In genomic region chr7:24622646-24623182, GRCh38 we compare ENCODE assay signal across 18 cellular contexts. TPM values are rescaled to one million over a fixed set of nuclear protein-coding genes. Genes with fewer than 3 reads are reported as not detected.
DNase-seq lines count a peak whose midpoint lies in the region; ATAC-seq, FAIRE-seq and TF ChIP-seq lines count a peak whose summit lies in the region.
"Had no signal": no experiment of that assay in that cellular context is flagged by ENCODE, and none has a peak within 500 bp of the region (broad histone marks: within the 10 kb centered on the region; RNA-seq: fewer than 3 reads in every experiment).

No MANE protein-coding gene starts in this region.

- H3K27me3 Mint-ChIP-seq in astrocyte (ENCODE audit: low read depth, unreplicated experiment) = no peaks in the 10 kb centered on the region

- no peak overlapping the region for H3K27ac ChIP-seq in astrocyte (ENCODE audit: low read depth, low read length)
- no peak overlapping the region for H3K27ac ChIP-seq in RWPE1
- H3K27ac ChIP-seq: PC-9 had no signal

- no peak for TF ChIP-seq CTCF in astrocyte (IDR thresholded peaks at IDR 0.05; ENCODE audit: insufficient read depth, low read depth, low read length)
- no peak for TF ChIP-seq CTCF in RWPE1 (conservative IDR thresholded peaks at IDR 0.05; ENCODE audit: low read depth)

- no peak overlapping the region for H3K4me3 Mint-ChIP-seq in astrocyte (ENCODE audit: unreplicated experiment)

- POLR2A ChIA-PET in RWPE1 (lab: Yijun Ruan, JAX; ENCODE audit: low non-redundant PET) = no interaction called here

- peaks cover 22% of the 10 kb centered on the region for H3K79me2 ChIP-seq in astrocyte (ENCODE audit: insufficient read depth, low read length)

- H3K36me3 Mint-ChIP-seq in astrocyte (ENCODE audit: low read depth, unreplicated experiment) = peaks cover 4% of the 10 kb centered on the region

- H3K27me3 ChIP-seq in astrocyte (ENCODE audit: insufficient read depth, low read length) = no peaks in the 10 kb centered on the region
- H3K27me3 ChIP-seq: MG63 had no signal

- H3K4me2 ChIP-seq in astrocyte (ENCODE audit: low read length) = no peak overlapping the region
- H3K4me2 ChIP-seq: PC-9 had no signal

- CTCF ChIA-PET in RWPE1 (lab: Yijun Ruan, JAX) = interaction anchor here (0.6 kb wide), 1 partner anchor 45 kb away, joined by 4 read pairs; no protein-coding TSS in a partner anchor

- no peak overlapping the region for H2AFZ ChIP-seq in astrocyte (ENCODE audit: low read depth, low read length)
- H2AFZ ChIP-seq: PC-9 had no signal

- peaks cover 4% of the 10 kb centered on the region for H3K9me3 Mint-ChIP-seq in astrocyte (ENCODE audit: unreplicated experiment)

- H3K4me3 ChIP-seq in astrocyte (ENCODE audit: insufficient read depth, low read depth, low read length) = no peak overlapping the region
- H3K4me3 ChIP-seq: MG63, PC-9 had no signal

- H3K4me1 ChIP-seq in astrocyte (ENCODE audit: insufficient read depth, low read length) = no peaks in the 10 kb centered on the region

- no peak overlapping the region for H3K27ac Mint-ChIP-seq in astrocyte (ENCODE audit: unreplicated experiment)

- no peak overlapping the region for H3K9ac ChIP-seq in astrocyte (ENCODE audit: low read length)

- no peaks in the 10 kb centered on the region for H3K36me3 ChIP-seq in astrocyte (ENCODE audit: insufficient read depth, low read length)

- DNase-seq in GM19239 (ENCODE audit: insufficient read length, low spot score) (no peak), astrocyte (ENCODE audit: low read depth) (peak; percentile 7), foreskin melanocyte (peak; percentile 18), RWPE1 (ENCODE audit: low spot score) (no peak)
- no peak for DNase-seq in activated effector memory CD4-positive, alpha-beta T cell treated with anti-CD3 and anti-CD28 coated beads, Interleukin-2, amount 50 U/mL, for 16 hours
- DNase-seq: Calu3, DMS79 treated with DMSO at 0.1 percent for 48 hours, H7, MG63, NCI-H1417, NCI-H1694, NCI-H2029 treated with DMSO at 0.1 percent for 48 hours, NCI-H526 treated with DMSO at 0.1 percent for 48 hours, PC-9, Right ventricle myocardium superior had no signal

- peaks cover 2% of the 10 kb centered on the region for H3K4me1 Mint-ChIP-seq in astrocyte (ENCODE audit: low read depth, unreplicated experiment)

- no peak for ATAC-seq in GM21447 (IDR thresholded peaks at IDR 0.05; ENCODE audit: unreplicated experiment)
- ATAC-seq: HepG2 had no signal

- FAIRE-seq in G401.6 (lab: Jason Lieb, UNC) = peak; percentile 6
- FAIRE-seq in GM19239 (lab: Jason Lieb, UNC) = peak; percentile 92
- no peak for FAIRE-seq in astrocyte (lab: Jason Lieb, UNC)
- FAIRE-seq: HepG2 had no signal

- H4K20me1 ChIP-seq in astrocyte (ENCODE audit: insufficient read depth, low read length) = peaks cover 17% of the 10 kb centered on the region

- H3K9me3 ChIP-seq in astrocyte (ENCODE audit: insufficient read depth, low read depth, low read length) = no peaks in the 10 kb centered on the region

RNA-seq across cellular contexts. Expression of gene PALS2, which starts 49.5 kb away (rescaled TPM):
- total RNA-seq in astrocyte = 30.1 and 32.7 TPM in 2 replicates

Comparison
In these comparisons a context has a peak if more than half of its experiments do, and no peak if none do; other contexts are left out.
1. DNase-seq: peak in astrocyte (single experiment) and foreskin melanocyte (single experiment); none in GM19239 (single experiment), RWPE1 (single experiment) and activated effector memory CD4-positive, alpha-beta T cell treated with anti-CD3 and anti-CD28 coated beads, Interleukin-2, amount 50 U/mL, for 16 hours (single experiment).